In genomic region chr1:61255324-61255703, GRCh38 we compare ENCODE assay signal across 10 cellular contexts.
DNase-seq lines count a peak whose midpoint lies in the region; ATAC-seq, FAIRE-seq and TF ChIP-seq lines count a peak whose summit lies in the region.
"Had no signal": no experiment of that assay in that cellular context is flagged by ENCODE, and none has a peak within 500 bp of the region (broad histone marks: within the 10 kb centered on the region; RNA-seq: fewer than 3 reads in every experiment).

No MANE protein-coding gene starts in this region.

- H3K4me1 Mint-ChIP-seq in activated naive CD8-positive, alpha-beta T cell treated with anti-CD3 and anti-CD28 coated beads for 36 hours: peaks cover 23% of the 10 kb centered on the region

- in situ Hi-C loops in astrocyte of the cerebellum (cut with HindIII; ENCODE audit: low sequenced_read_pairs): no loop called here

- intact Hi-C loops in left lung (cut with DNase I): no loop called here

- H3K27ac Mint-ChIP-seq in activated naive CD8-positive, alpha-beta T cell treated with anti-CD3 and anti-CD28 coated beads for 36 hours: no peak overlapping the region

- H3K36me3 ChIP-seq in left lung: no peaks in the 10 kb centered on the region
- H3K36me3 ChIP-seq in SJCRH30: no peaks in the 10 kb centered on the region; the same call in 1 of the 2 replicates

- FAIRE-seq in D721Med (lab: Jason Lieb, UNC): no peak
- FAIRE-seq: colon had no signal

- H3K27ac ChIP-seq in left lung (peak overlapping the region; percentile 74 to 75), substantia nigra (ENCODE audit: low read depth, low read length, poor library complexity, severe bottlenecking) (peak overlapping the region; percentile 32), SJCRH30 (no peak overlapping the region)

- H3K27me3 ChIP-seq in left lung (no peaks in the 10 kb centered on the region), SJCRH30 (no peaks in the 10 kb centered on the region)

- H3K9me3 Mint-ChIP-seq in activated naive CD8-positive, alpha-beta T cell treated with anti-CD3 and anti-CD28 coated beads for 36 hours: no peaks in the 10 kb centered on the region

- TF ChIP-seq CTCF in astrocyte of the cerebellum (IDR thresholded peaks at IDR 0.05; ENCODE audit: low read depth, low read length, missing control alignments) (no peak), left lung (IDR thresholded peaks at IDR 0.05) (no peak), D721Med (IDR thresholded peaks at IDR 0.05; ENCODE audit: insufficient read depth, missing control alignments) (no peak)

- H3K4me3 Mint-ChIP-seq in activated naive CD8-positive, alpha-beta T cell treated with anti-CD3 and anti-CD28 coated beads for 36 hours: no peak overlapping the region

- H3K4me1 ChIP-seq in left lung (peaks cover 12 to 30% of the 10 kb centered on the region in 2 donors), SJCRH30 (peaks cover 23% of the 10 kb centered on the region; the same call in 1 of the 2 replicates)

- ATAC-seq in left lung: peak; percentile 22

- peaks cover 4% of the 10 kb centered on the region for H3K27me3 Mint-ChIP-seq in activated naive CD8-positive, alpha-beta T cell treated with anti-CD3 and anti-CD28 coated beads for 36 hours

- DNase-seq in Kasumi-1 (lab: John Stamatoyannopoulos, UW) (peak; percentile 79 to 83), astrocyte of the cerebellum (ENCODE audit: low read depth) (peak; percentile 5), left lung (no peak), substantia nigra (lab: John Stamatoyannopoulos, UW) (no peak), SJCRH30 (no peak), D721Med (ENCODE audit: insufficient read length, low spot score) (no peak), RPMI8226 (no peak)
- no peak for DNase-seq in activated naive CD8-positive, alpha-beta T cell treated with anti-CD3 and anti-CD28 coated beads for 36 hours
- DNase-seq: activated CD4-positive, alpha-beta T cell treated with anti-CD3 and anti-CD28 coated beads, Interleukin-2, amount 50 U/mL, for 48 hours had no signal

- no peaks in the 10 kb centered on the region for H3K36me3 Mint-ChIP-seq in activated naive CD8-positive, alpha-beta T cell treated with anti-CD3 and anti-CD28 coated beads for 36 hours

- H3K9me3 ChIP-seq in left lung (no peaks in the 10 kb centered on the region), SJCRH30 (replicated peaks) (no peaks in the 10 kb centered on the region)

- H3K4me3 ChIP-seq in astrocyte of the cerebellum (ENCODE audit: low read depth, low read length) (no peak overlapping the region), left lung (peak overlapping the region in 1 of 2 donors; percentile 32), SJCRH30 (no peak overlapping the region)

Comparison
In these comparisons a context has a peak if more than half of its experiments do, and no peak if none do; other contexts are left out.
1. DNase-seq: peak in Kasumi-1 (2 of 2) and astrocyte of the cerebellum (single experiment); none in left lung (0 of 2), substantia nigra (0 of 49), SJCRH30 (0 of 2), D721Med (single experiment), RPMI8226 (single experiment) and activated naive CD8-positive, alpha-beta T cell treated with anti-CD3 and anti-CD28 coated beads for 36 hours (single experiment).